ENCODE assay signal across 23 cellular contexts in genomic region chr1:12402159-12402673, GRCh38.
DNase-seq lines count a peak whose midpoint lies in the region; ATAC-seq, FAIRE-seq and TF ChIP-seq lines count a peak whose summit lies in the region.
"Had no signal": no experiment of that assay in that cellular context is flagged by ENCODE, and none has a peak within 500 bp of the region (broad histone marks: within the 10 kb centered on the region; RNA-seq: fewer than 3 reads in every experiment).

No MANE protein-coding gene starts in this region.

- H3K9me3 Mint-ChIP-seq in effector memory CD8-positive, alpha-beta T cell, result no peaks in the 10 kb centered on the region
- H3K9me3 Mint-ChIP-seq: CD4-positive, CD25-positive, alpha-beta regulatory T cell; HFFc6; IgD-negative memory B cell had no signal

- in situ Hi-C loops in GM23248 (cut with MboI) (loop anchor here (10.0 kb wide), 1 partner anchor 213 kb away; the partner anchor contains the start of gene DHRS3), gastrocnemius medialis (cut with MboI; ENCODE audit: low sequenced_read_pairs in 4 of 4) (loop anchor here in 2 of 4 donors (10.0 kb wide), 1 partner anchor 223 kb away; no protein-coding TSS in a partner anchor)

- H2AFZ ChIP-seq in GM23248, result no peak overlapping the region
- H2AFZ ChIP-seq in hepatocyte, result no peak overlapping the region

- H3F3A ChIP-seq in GM23248 (ENCODE audit: insufficient read depth), result peaks cover 15% of the 10 kb centered on the region

- intact Hi-C loops in pancreas (cut with DNase I) (loop anchor here in 1 of 3 donors (10.0 kb wide), 1 partner anchor 213 kb away; the partner anchor contains the start of gene DHRS3), cardiac septum (cut with DNase I) (loop anchor here (10.0 kb wide), 1 partner anchor 57 kb away; no protein-coding TSS in a partner anchor), gastrocnemius medialis (cut with DNase I; ENCODE audit: low total_unique reads) (no loop called here)

- 54 to 69% methylated on average over 3 of the region's 3 CpGs for WGBS in GM23248 (ENCODE audit: low coverage in 1 of 2, low lambda C conversion rate in 2 of 2, missing lambda C conversion rate in 2 of 2), 2 experiments
- WGBS in hepatocyte (ENCODE audit: low lambda C conversion rate, missing lambda C conversion rate), result 24% methylated on average over 3 of the region's 3 CpGs
- 47 to 59% methylated on average over 3 of the region's 3 CpGs for WGBS in pancreas, 2 donors

- no peaks in the 10 kb centered on the region for H4K20me1 ChIP-seq in GM23248 (ENCODE audit: insufficient read depth)
- no peaks in the 10 kb centered on the region for H4K20me1 ChIP-seq in hepatocyte (ENCODE audit: insufficient read depth, poor library complexity, severe bottlenecking)
- H4K20me1 ChIP-seq: BLaER1 had no signal

- no peak overlapping the region for H3K27ac Mint-ChIP-seq in effector memory CD8-positive, alpha-beta T cell
- H3K27ac Mint-ChIP-seq: HFFc6 had no signal

- no peak for DNase-seq in GM23248
- DNase-seq in adipocyte (ENCODE audit: low read depth), result no peak
- no peak for DNase-seq in hepatocyte (ENCODE audit: low spot score)
- DNase-seq in pancreas, result no peak
- DNase-seq in cardiac septum (ENCODE audit: low spot score), result no peak
- DNase-seq in gastrocnemius medialis, result no peak
- DNase-seq in effector memory CD8-positive, alpha-beta T cell, result no peak
- no peak for DNase-seq in DMS 273 treated with DMSO at 0.1 percent for 48 hours (lab: John Stamatoyannopoulos, UW)
- DNase-seq: CD4-positive, CD25-positive, alpha-beta regulatory T cell; DMS53; GOT3; HFFc6; MM.1S; NCI-H1694 treated with DMSO at 0.1 percent for 48 hours; NCI-H2081; NCI-H2227 treated with DMSO at 0.1 percent for 48 hours; NCI-H526 treated with DMSO at 0.1 percent for 48 hours; Peyer's patch; SHP77 treated with DMSO at 0.1 percent for 48 hours had no signal

- peaks cover 27% of the 10 kb centered on the region for H3K4me1 ChIP-seq in GM23248 (ENCODE audit: insufficient read depth)
- H3K4me1 ChIP-seq in adipocyte (ENCODE audit: control insufficient read depth, insufficient read depth, low read length), result peaks cover 56% of the 10 kb centered on the region
- H3K4me1 ChIP-seq in hepatocyte (ENCODE audit: insufficient read depth), result peaks cover 50% of the 10 kb centered on the region
- peaks cover 20 to 40% (median 38%) of the 10 kb centered on the region in 3 donors for H3K4me1 ChIP-seq in pancreas
- H3K4me1 ChIP-seq in gastrocnemius medialis, result peaks cover 14 to 21% of the 10 kb centered on the region in 2 donors
- H3K4me1 ChIP-seq: HAP-1 had no signal

- H3K4me1 Mint-ChIP-seq in effector memory CD8-positive, alpha-beta T cell (ENCODE audit: low read depth in 2 of 2), result peaks cover 7 to 13% of the 10 kb centered on the region in 2 donors

- no peaks in the 10 kb centered on the region for H3K79me2 ChIP-seq in GM23248 (ENCODE audit: insufficient read depth)
- no peaks in the 10 kb centered on the region for H3K79me2 ChIP-seq in hepatocyte

- ATAC-seq in pancreas (peak in 3 of 4 donors; percentile 8 to 58 (median 35)), gastrocnemius medialis (no peak)
- no peak for ATAC-seq in effector memory CD8-positive, alpha-beta T cell (replicated peaks)

- H3K9me2 ChIP-seq in GM23248 (ENCODE audit: insufficient read depth) (no peaks in the 10 kb centered on the region), hepatocyte (replicated peaks; ENCODE audit: insufficient read depth) (no peaks in the 10 kb centered on the region)

- peaks cover 27% of the 10 kb centered on the region for H3K36me3 Mint-ChIP-seq in effector memory CD8-positive, alpha-beta T cell (ENCODE audit: insufficient read depth)

- H3K27ac ChIP-seq in GM23248 (peak overlapping the region; percentile 31), hepatocyte (peak overlapping the region; percentile 79), pancreas (peak overlapping the region in 1 of 4 donors; percentile 38), gastrocnemius medialis (peak overlapping the region in 2 of 4 donors; percentile 29 to 35)
- H3K27ac ChIP-seq: BLaER1, KMS-11, Peyer's patch had no signal

- FAIRE-seq in pancreas (lab: Jason Lieb, UNC), result no peak

- H3K4me3 Mint-ChIP-seq in effector memory CD8-positive, alpha-beta T cell, result no peak overlapping the region
- H3K4me3 Mint-ChIP-seq: CD4-positive, CD25-positive, alpha-beta regulatory T cell; HFFc6; IgD-negative memory B cell had no signal

- H3K4me3 ChIP-seq in GM23248, result no peak overlapping the region
- peak overlapping the region; percentile 14 for H3K4me3 ChIP-seq in adipocyte (ENCODE audit: low read length)
- H3K4me3 ChIP-seq in hepatocyte, result no peak overlapping the region
- H3K4me3 ChIP-seq in pancreas, result no peak overlapping the region
- H3K4me3 ChIP-seq in gastrocnemius medialis, result no peak overlapping the region
- H3K4me3 ChIP-seq: BLaER1, HAP-1, Peyer's patch had no signal

- H3K27me3 ChIP-seq in GM23248 (replicated peaks; ENCODE audit: insufficient read depth), result no peaks in the 10 kb centered on the region
- no peaks in the 10 kb centered on the region for H3K27me3 ChIP-seq in adipocyte (replicated peaks; ENCODE audit: control insufficient read depth, insufficient read depth, low read length)
- no peaks in the 10 kb centered on the region for H3K27me3 ChIP-seq in hepatocyte
- H3K27me3 ChIP-seq in pancreas, result no peaks in the 10 kb centered on the region
- no peaks in the 10 kb centered on the region for H3K27me3 ChIP-seq in gastrocnemius medialis
- H3K27me3 ChIP-seq: BLaER1, Peyer's patch had no signal

- H3K9ac ChIP-seq in GM23248 (no peak overlapping the region), adipocyte (ENCODE audit: low read length) (peak overlapping the region; percentile 79)
- H3K9ac ChIP-seq: BLaER1, KMS-11 had no signal

- H3K9me3 ChIP-seq in GM23248 (ENCODE audit: low read depth) (no peaks in the 10 kb centered on the region), adipocyte (ENCODE audit: control insufficient read depth, low read length) (no peaks in the 10 kb centered on the region), hepatocyte (ENCODE audit: low read depth) (no peaks in the 10 kb centered on the region), pancreas (no peaks in the 10 kb centered on the region), gastrocnemius medialis (no peaks in the 10 kb centered on the region)
- H3K9me3 ChIP-seq: BLaER1, HAP-1, Peyer's patch had no signal

- H3K4me2 ChIP-seq in GM23248 (ENCODE audit: unreplicated experiment) (no peak overlapping the region), hepatocyte (peak overlapping the region; percentile 47)
- H3K4me2 ChIP-seq: BLaER1, KMS-11 had no signal

- H3K27me3 Mint-ChIP-seq in effector memory CD8-positive, alpha-beta T cell, result no peaks in the 10 kb centered on the region
- H3K27me3 Mint-ChIP-seq: CD4-positive, CD25-positive, alpha-beta regulatory T cell; IgD-negative memory B cell had no signal

- no peak for TF ChIP-seq CTCF in hepatocyte (IDR thresholded peaks at IDR 0.05; ENCODE audit: poor library complexity)
- no peak for TF ChIP-seq CTCF in pancreas (IDR thresholded peaks at IDR 0.05)
- no peak for TF ChIP-seq CTCF in gastrocnemius medialis (IDR thresholded peaks at IDR 0.05 in 4 of 5, conservative IDR thresholded peaks at IDR 0.05 in 1 of 5)

- peaks cover 17% of the 10 kb centered on the region; the same call in 1 of the 2 replicates for H3K36me3 ChIP-seq in GM23248 (ENCODE audit: low read depth)
- H3K36me3 ChIP-seq in adipocyte (ENCODE audit: control insufficient read depth, insufficient read depth, low read length, severe bottlenecking), result peaks cover 37% of the 10 kb centered on the region
- no peaks in the 10 kb centered on the region for H3K36me3 ChIP-seq in hepatocyte (replicated peaks; ENCODE audit: insufficient read depth, low read depth)
- H3K36me3 ChIP-seq in pancreas, result no peaks in the 10 kb centered on the region
- peaks cover 2 to 60% of the 10 kb centered on the region in 2 donors for H3K36me3 ChIP-seq in gastrocnemius medialis

- no peak for TF ChIP-seq POLR2A in gastrocnemius medialis (IDR thresholded peaks at IDR 0.05)

Comparison
In these comparisons a context has a peak if more than half of its experiments do, and no peak if none do; other contexts are left out.
1. ATAC-seq: peak in pancreas (3 of 4); none in gastrocnemius medialis (0 of 2) and effector memory CD8-positive, alpha-beta T cell (single experiment).